ENCODE assay signal across 13 cellular contexts in genomic region chr1:183097438-183098051, GRCh38.
DNase-seq lines count a peak whose midpoint lies in the region; ATAC-seq and TF ChIP-seq lines count a peak whose summit lies in the region.
"Had no signal": no experiment of that assay in that cellular context is flagged by ENCODE, and none has a peak within 500 bp of the region (broad histone marks: within the 10 kb centered on the region; RNA-seq: fewer than 3 reads in every experiment).

No MANE protein-coding gene starts in this region.

- H2BK15ac ChIP-seq in mesenchymal stem cell (ENCODE audit: low read depth, poor library complexity, severe bottlenecking) = no peak overlapping the region

- CTCF ChIA-PET in A673 (lab: Charles Lee) = no interaction called here

- no peak overlapping the region for H3K27ac ChIP-seq in A673 (ENCODE audit: low read depth, low read length, poor library complexity, severe bottlenecking)
- H3K27ac ChIP-seq in mesenchymal stem cell (ENCODE audit: low read length, poor library complexity, severe bottlenecking) = peak overlapping the region; percentile 64
- peak overlapping the region in 1 of 2 donors; percentile 30 for H3K27ac ChIP-seq in ascending aorta
- H3K27ac ChIP-seq: HL-60 had no signal

- H3K4ac ChIP-seq in mesenchymal stem cell (ENCODE audit: low read depth in 1 of 2, low read length in 2 of 2) = no peak overlapping the region

- no peaks in the 10 kb centered on the region for H3K27me3 ChIP-seq in A673 (replicated peaks; ENCODE audit: insufficient read depth, low read depth, low read length, poor library complexity)
- no peaks in the 10 kb centered on the region for H3K27me3 ChIP-seq in mesenchymal stem cell (ENCODE audit: control insufficient read depth in 1 of 2, insufficient read depth in 1 of 2, low read length in 2 of 2)
- H3K27me3 ChIP-seq in ascending aorta = no peaks in the 10 kb centered on the region

- no peaks in the 10 kb centered on the region for H3K36me3 ChIP-seq in A673 (ENCODE audit: insufficient read depth, low read length, poor library complexity, severe bottlenecking)
- H3K36me3 ChIP-seq in mesenchymal stem cell (ENCODE audit: control insufficient read depth in 1 of 2, insufficient read depth in 2 of 2, low read depth in 1 of 2, low read length in 2 of 2) = peaks cover 8 to 55% of the 10 kb centered on the region in 2 experiments
- H3K36me3 ChIP-seq in ascending aorta = no peaks in the 10 kb centered on the region

- H3K4me3 ChIP-seq in A673 (ENCODE audit: low read depth, low read length, poor library complexity, severe bottlenecking) = no peak overlapping the region
- H3K4me3 ChIP-seq in HFF-Myc (replicated peaks; ENCODE audit: low read depth, low read length) = no peak overlapping the region
- H3K4me3 ChIP-seq in choroid plexus epithelial cell (ENCODE audit: low read depth, low read length) = no peak overlapping the region
- H3K4me3 ChIP-seq in mesenchymal stem cell (ENCODE audit: insufficient read depth in 1 of 2, low read depth in 1 of 2, low read length in 2 of 2) = peak overlapping the region in 1 of 2 experiments; percentile 43
- H3K4me3 ChIP-seq in ascending aorta = peak overlapping the region in 1 of 2 donors; percentile 6

- peak overlapping the region; percentile 61 for H3K9ac ChIP-seq in mesenchymal stem cell (ENCODE audit: low read length)

- WGBS in mesenchymal stem cell = 0% methylated on average over 1 of the region's 3 CpGs

- H2BK5ac ChIP-seq in mesenchymal stem cell (ENCODE audit: low read depth, low read length, poor library complexity, severe bottlenecking) = no peak overlapping the region

- peaks cover 23% of the 10 kb centered on the region for H3K4me1 ChIP-seq in A673 (ENCODE audit: insufficient read depth, low read length, poor library complexity, severe bottlenecking)
- H3K4me1 ChIP-seq in mesenchymal stem cell (ENCODE audit: control insufficient read depth, insufficient read depth, low read depth, low read length) = peaks cover 12% of the 10 kb centered on the region
- H3K4me1 ChIP-seq in ascending aorta = peaks cover 3 to 25% of the 10 kb centered on the region in 2 donors

- H3K14ac ChIP-seq in mesenchymal stem cell (ENCODE audit: low read length in 2 of 2) = no peak overlapping the region

- DNase-seq in A673 (ENCODE audit: low spot score) (peak; percentile 44), HFF-Myc (ENCODE audit: extremely low read depth, low read depth) (peak; percentile 82), choroid plexus epithelial cell (ENCODE audit: low read depth) (peak; percentile 82), mesenchymal stem cell (peak; percentile 94), ascending aorta (ENCODE audit: low spot score in 2 of 2) (no peak), NK-92 (lab: John Stamatoyannopoulos, UW; ENCODE audit: unreplicated experiment) (no peak), activated gamma-delta T cell treated with Interleukin-2 at 50 U/mL for 16 hours (no peak)
- DNase-seq: activated CD4-positive, alpha-beta memory T cell treated with anti-CD3 and anti-CD28 coated beads for 36 hours; anterior cingulate cortex; CD4-positive, alpha-beta T cell; NCI-H1694 treated with DMSO at 0.1 percent for 48 hours had no signal

- H2BK12ac ChIP-seq in mesenchymal stem cell (ENCODE audit: low read length in 2 of 2) = no peak overlapping the region

- no peak for ATAC-seq in HG02885 (IDR thresholded peaks at IDR 0.05; ENCODE audit: poor library complexity, unreplicated experiment)

- no peak overlapping the region for H3K18ac ChIP-seq in mesenchymal stem cell (ENCODE audit: low read depth in 1 of 2, low read length in 2 of 2)

- H4K8ac ChIP-seq in mesenchymal stem cell (ENCODE audit: low read length) = no peak overlapping the region

- H3K23ac ChIP-seq in mesenchymal stem cell (ENCODE audit: low read length in 2 of 2) = no peak overlapping the region

- H3K9me3 ChIP-seq in A673 (ENCODE audit: low read depth, low read length, poor library complexity, severe bottlenecking) (no peaks in the 10 kb centered on the region), mesenchymal stem cell (ENCODE audit: control insufficient read depth, low read length) (no peaks in the 10 kb centered on the region), ascending aorta (no peaks in the 10 kb centered on the region)

- H4K91ac ChIP-seq in mesenchymal stem cell (ENCODE audit: low read length) = no peak overlapping the region

- TF ChIP-seq CTCF in A673 (conservative IDR thresholded peaks at IDR 0.05; ENCODE audit: low read depth, low read length) = no peak
- TF ChIP-seq CTCF in HFF-Myc (IDR thresholded peaks at IDR 0.05; ENCODE audit: low read depth, low read length, missing control alignments) = no peak
- no peak for TF ChIP-seq CTCF in choroid plexus epithelial cell (conservative IDR thresholded peaks at IDR 0.05; ENCODE audit: low read depth, low read length)
- no peak for TF ChIP-seq CTCF in ascending aorta (IDR thresholded peaks at IDR 0.05)

- no peak overlapping the region for H3K4me2 ChIP-seq in mesenchymal stem cell (ENCODE audit: low read length, poor library complexity, severe bottlenecking)

- H2AK5ac ChIP-seq in mesenchymal stem cell (ENCODE audit: low read length, severe bottlenecking) = no peak overlapping the region

- intact Hi-C loops in A673 (cut with micrococcal nuclease; ENCODE audit: unreplicated experiment) (no loop called here), ascending aorta (cut with DNase I) (no loop called here)

- peaks cover 3% of the 10 kb centered on the region for H3K79me1 ChIP-seq in mesenchymal stem cell (replicated peaks; ENCODE audit: low read length, poor library complexity, severe bottlenecking)

- no TSS peak for BruUV-seq in A673 (replicated peaks; lab: Mats Ljungman, UMichigan)

- H2BK120ac ChIP-seq in mesenchymal stem cell (ENCODE audit: low read depth, low read length) = no peak overlapping the region

- POLR2A ChIA-PET in A673 (lab: Charles Lee; ENCODE audit: low non-redundant PET) = no interaction called here

- H2AFZ ChIP-seq in mesenchymal stem cell (ENCODE audit: low read depth, low read length) = no peak overlapping the region

Comparison
In these comparisons a context has a peak if more than half of its experiments do, and no peak if none do; other contexts are left out.
1. DNase-seq: peak in A673 (single experiment), HFF-Myc (single experiment), choroid plexus epithelial cell (single experiment) and mesenchymal stem cell (single experiment); none in ascending aorta (0 of 2), NK-92 (single experiment) and activated gamma-delta T cell treated with Interleukin-2 at 50 U/mL for 16 hours (single experiment).